In genomic region chr1:146036990-146037646, GRCh38 we compare ENCODE assay signal across 1 cellular context.
A peak's percentile ranks its signal among the peaks of the same experiment; 100 is the strongest.
TF ChIP-seq lines count a peak whose summit lies in the region.

No MANE protein-coding gene starts in this region.

TF ChIP-seq in HepG2, 621 proteins besides CTCF, POLR2A, EP300 and RAD21 (continued from another document and continues in another):
- no peak for TF ChIP-seq MTF2 (CRISPR knock-in tag; IDR thresholded peaks at IDR 0.05; ENCODE audit: borderline replicate concordance)
- TF ChIP-seq ZFX (CRISPR knock-in tag; IDR thresholded peaks at IDR 0.05; ENCODE audit: low read depth), result peak; percentile 68
- no peak for TF ChIP-seq NR3C1 (CRISPR knock-in tag; IDR thresholded peaks at IDR 0.05)
- no peak for TF ChIP-seq SAFB2 (CRISPR knock-in tag; IDR thresholded peaks at IDR 0.05; ENCODE audit: borderline replicate concordance, low read depth)
- TF ChIP-seq E2F2 (CRISPR knock-in tag; IDR thresholded peaks at IDR 0.05; ENCODE audit: borderline replicate concordance), result no peak
- TF ChIP-seq ZNF800 (CRISPR knock-in tag; IDR thresholded peaks at IDR 0.05), result no peak
- TF ChIP-seq PHB2 (IDR thresholded peaks at IDR 0.05; ENCODE audit: partially characterized antibody), result no peak
- no peak for TF ChIP-seq RBAK (CRISPR knock-in tag; IDR thresholded peaks at IDR 0.05)
- TF ChIP-seq SIX1 (CRISPR knock-in tag; IDR thresholded peaks at IDR 0.05; ENCODE audit: borderline replicate concordance), result peak; percentile 38; the same call in 1 of the 2 replicates
- no peak for TF ChIP-seq ZBTB38 (CRISPR knock-in tag; IDR thresholded peaks at IDR 0.05)
- no peak for TF ChIP-seq RARG (CRISPR knock-in tag; IDR thresholded peaks at IDR 0.05; ENCODE audit: low read depth)
- TF ChIP-seq TFAP4 (IDR thresholded peaks at IDR 0.05; ENCODE audit: borderline replicate concordance, low read depth), result no peak
- no peak for TF ChIP-seq AFF4 (CRISPR knock-in tag; IDR thresholded peaks at IDR 0.05)
- TF ChIP-seq ZSCAN29 (CRISPR knock-in tag; conservative IDR thresholded peaks at IDR 0.05), result 0 out of 2 replicates have a peak, but pooled peaks have one; percentile 10
- peak; percentile 39; the same call in 1 of the 2 replicates for TF ChIP-seq FOSL2 (CRISPR knock-in tag; IDR thresholded peaks at IDR 0.05)
- no peak for TF ChIP-seq POLR2AphosphoS5 (IDR thresholded peaks at IDR 0.05; ENCODE audit: low read depth, low read length)
- TF ChIP-seq KDM4B (CRISPR knock-in tag; IDR thresholded peaks at IDR 0.05), result no peak
- no peak for TF ChIP-seq ZNF354B (CRISPR knock-in tag; IDR thresholded peaks at IDR 0.05)
- peak; percentile 25; the same call in 1 of the 2 replicates for TF ChIP-seq NR2F6 (IDR thresholded peaks at IDR 0.05)
- no peak; the same call in 1 of the 2 replicates for TF ChIP-seq NR2F6 (CRISPR knock-in tag; IDR thresholded peaks at IDR 0.05)
- 0 out of 2 replicates have a peak, but pooled peaks have one; percentile 36 for TF ChIP-seq SOX13 (IDR thresholded peaks at IDR 0.05)
- peak in 1 of 2 experiments; percentile 30; a peak in 1 of 4 replicates for TF ChIP-seq SOX13 (CRISPR knock-in tag; conservative IDR thresholded peaks at IDR 0.05 in 1 of 2, IDR thresholded peaks at IDR 0.05 in 1 of 2)
- TF ChIP-seq ZNF317 (CRISPR knock-in tag; IDR thresholded peaks at IDR 0.05), result no peak
- no peak; the same call in 1 of the 2 replicates for TF ChIP-seq MEF2D (CRISPR knock-in tag; IDR thresholded peaks at IDR 0.05)
- no peak for TF ChIP-seq ZNF3 (CRISPR knock-in tag; IDR thresholded peaks at IDR 0.05)
- no peak for TF ChIP-seq MYNN (CRISPR knock-in tag; IDR thresholded peaks at IDR 0.05; ENCODE audit: low read depth)
- no peak for TF ChIP-seq CREB1 (IDR thresholded peaks at IDR 0.05)
- TF ChIP-seq CREB1 (CRISPR knock-in tag; IDR thresholded peaks at IDR 0.05), result no peak
- TF ChIP-seq ZNF609 (CRISPR knock-in tag; IDR thresholded peaks at IDR 0.05; ENCODE audit: borderline replicate concordance), result no peak
- 0 out of 2 replicates have a peak, but pooled peaks have one; percentile 14 for TF ChIP-seq ZNF318 (CRISPR knock-in tag; IDR thresholded peaks at IDR 0.05)
- TF ChIP-seq ZUFSP (CRISPR knock-in tag; IDR thresholded peaks at IDR 0.05; ENCODE audit: borderline replicate concordance), result no peak
- TF ChIP-seq ZSCAN12 (CRISPR knock-in tag; IDR thresholded peaks at IDR 0.05), result no peak
- TF ChIP-seq MAFK (conservative IDR thresholded peaks at IDR 0.05 in 1 of 2, IDR thresholded peaks at IDR 0.05 in 1 of 2; ENCODE audit: low read length in 2 of 2), result peak in 1 of 2 experiments; percentile 56; a peak in 2 of 4 replicates
- peak; percentile 31; the same call in 1 of the 2 replicates for TF ChIP-seq IKZF5 (CRISPR knock-in tag; IDR thresholded peaks at IDR 0.05)
